13 cellular contexts compared by ENCODE assay signal in the genomic region with DNA sequence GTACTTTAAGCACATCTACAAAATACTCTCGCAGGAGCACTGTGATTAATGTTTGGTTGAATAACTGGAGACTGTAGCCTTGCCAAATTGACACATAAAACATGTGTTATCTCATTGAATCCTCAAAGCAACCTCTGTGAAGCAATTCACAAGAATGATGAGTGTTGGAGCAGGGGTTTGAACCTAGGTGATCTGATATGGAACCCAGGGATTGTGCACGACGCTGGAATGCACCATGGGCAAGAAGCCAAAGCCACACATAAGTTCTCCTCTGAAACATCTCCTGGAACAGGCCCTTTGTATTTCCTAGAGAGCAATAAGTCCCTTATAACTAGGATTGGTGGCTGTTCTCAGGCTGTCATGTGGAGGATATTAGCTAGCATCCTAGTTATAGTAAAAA.
A peak's percentile ranks its signal among the peaks of the same experiment; 100 is the strongest.
DNase-seq lines count a peak whose midpoint lies in the region; ATAC-seq, FAIRE-seq and TF ChIP-seq lines count a peak whose summit lies in the region.
"Had no signal": no experiment of that assay in that cellular context is flagged by ENCODE, and none has a peak within 500 bp of the region (broad histone marks: within the 10 kb centered on the region; RNA-seq: fewer than 3 reads in every experiment).

No MANE protein-coding gene starts in this region.

- no peak overlapping the region for H2AK5ac ChIP-seq in trophoblast cell (ENCODE audit: low read length)

- no peak overlapping the region for H3K23ac ChIP-seq in trophoblast cell (ENCODE audit: low read length)

- DNase-seq in GM03348 (ENCODE audit: low spot score) (peak; percentile 56), OCI-M1 (lab: John Stamatoyannopoulos, UW) (peak; percentile 42), endothelial cell of umbilical vein (ENCODE audit: low read depth, low spot score) (peak; percentile 34), trophoblast cell (peak; percentile 65 to 79), NCI-H1092 treated with DMSO at 0.1 percent for 48 hours (lab: John Stamatoyannopoulos, UW) (no peak), NCI-H2029 treated with DMSO at 0.1 percent for 48 hours (lab: John Stamatoyannopoulos, UW) (no peak), NCI-H1105 (lab: John Stamatoyannopoulos, UW) (no peak)
- DNase-seq: activated CD4-positive, alpha-beta memory T cell treated with anti-CD3 and anti-CD28 coated beads, Interleukin-2, amount 10 ng/mL, durations not matched to agents 7 days and 5 days; anterior cingulate cortex; NCI-H2081 treated with DMSO at 0.1 percent for 48 hours; SHP77 treated with DMSO at 0.1 percent for 48 hours had no signal

- no peak overlapping the region for H4K8ac ChIP-seq in trophoblast cell (ENCODE audit: low read depth, low read length)

- no peak for TF ChIP-seq CTCF in endothelial cell of umbilical vein (IDR thresholded peaks at IDR 0.05; ENCODE audit: extremely low read depth in 1 of 2, insufficient read depth in 1 of 2, low read depth in 1 of 2, low read length in 2 of 2)

- no peaks in the 10 kb centered on the region for H3K27me3 ChIP-seq in endothelial cell of umbilical vein (ENCODE audit: control insufficient read depth in 2 of 2, insufficient read depth in 2 of 2, low read length in 2 of 2)
- H3K27me3 ChIP-seq in trophoblast cell (ENCODE audit: insufficient read depth, low read length) = no peaks in the 10 kb centered on the region

- no peaks in the 10 kb centered on the region for H3K9me3 ChIP-seq in endothelial cell of umbilical vein (replicated peaks; ENCODE audit: control insufficient read depth, insufficient read depth, low read length)
- H3K9me3 ChIP-seq in trophoblast cell (ENCODE audit: insufficient read depth, low read depth, low read length) = no peaks in the 10 kb centered on the region

- no peak overlapping the region for H4K91ac ChIP-seq in trophoblast cell (ENCODE audit: low read depth, low read length)

- no peak overlapping the region for H2AFZ ChIP-seq in endothelial cell of umbilical vein (ENCODE audit: low read depth, low read length)
- H2AFZ ChIP-seq in trophoblast cell (ENCODE audit: insufficient read depth, low read length, poor library complexity) = no peak overlapping the region

- H3K9ac ChIP-seq in endothelial cell of umbilical vein (replicated peaks; ENCODE audit: extremely low read depth, insufficient read depth, low read length) = no peak overlapping the region
- no peak overlapping the region for H3K9ac ChIP-seq in trophoblast cell (ENCODE audit: low read length)

- peak; percentile 56 for FAIRE-seq in endothelial cell of umbilical vein (lab: Jason Lieb, UNC)
- FAIRE-seq: G401.6 had no signal

- H3K4me2 ChIP-seq in endothelial cell of umbilical vein (ENCODE audit: insufficient read depth, low read length) (no peak overlapping the region), trophoblast cell (ENCODE audit: low read length) (no peak overlapping the region)

- H4K12ac ChIP-seq in trophoblast cell (ENCODE audit: low read depth, low read length) = no peak overlapping the region

- POLR2A ChIA-PET in endothelial cell of umbilical vein (lab: Charles Lee) = no interaction called here

- H3K36me3 ChIP-seq in endothelial cell of umbilical vein (ENCODE audit: control insufficient read depth in 2 of 2, extremely low read depth in 1 of 2, insufficient read depth in 2 of 2, low read length in 2 of 2) (no peaks in the 10 kb centered on the region), trophoblast cell (ENCODE audit: control insufficient read depth in 1 of 2, insufficient read depth in 2 of 2, low read length in 2 of 2) (peaks cover 0 to 1% of the 10 kb centered on the region in 2 experiments)

- no peak for TF ChIP-seq POLR2A in endothelial cell of umbilical vein (IDR thresholded peaks at IDR 0.05; ENCODE audit: low read depth, low read length)

- CTCF ChIA-PET in endothelial cell of umbilical vein (lab: Charles Lee) = no interaction called here

- no peak overlapping the region for H3K18ac ChIP-seq in trophoblast cell (ENCODE audit: low read length)

- no peak overlapping the region for H2BK5ac ChIP-seq in trophoblast cell (ENCODE audit: low read depth, low read length, poor library complexity)

- dilution Hi-C loops in endothelial cell of umbilical vein (cut with MboI; ENCODE audit: extremely low pct_ligation_motif_present, low sequenced_read_pairs) = no loop called here

- no peak overlapping the region for H2BK12ac ChIP-seq in trophoblast cell (ENCODE audit: low read length)

- intact Hi-C loops in endothelial cell of umbilical vein (cut with micrococcal nuclease) = no loop called here

- ATAC-seq in GM19455 (IDR thresholded peaks at IDR 0.05; ENCODE audit: unreplicated experiment) = no peak

- no peak overlapping the region for H3K4ac ChIP-seq in trophoblast cell (ENCODE audit: low read depth, low read length)

- H4K20me1 ChIP-seq in endothelial cell of umbilical vein (replicated peaks; ENCODE audit: control insufficient read depth, extremely low read depth, insufficient read depth, low read length) = no peaks in the 10 kb centered on the region

- H3K79me1 ChIP-seq in trophoblast cell (ENCODE audit: low read length) = peaks cover 8% of the 10 kb centered on the region

- no peaks in the 10 kb centered on the region for H3K9me1 ChIP-seq in endothelial cell of umbilical vein (replicated peaks; ENCODE audit: control insufficient read depth, extremely low read depth, insufficient read depth, low read length)

- H3K14ac ChIP-seq in trophoblast cell (ENCODE audit: low read length) = no peak overlapping the region

- no TSS peak for BruUV-seq in endothelial cell of umbilical vein (replicated peaks; lab: Mats Ljungman, UMichigan)

- H3K4me3 ChIP-seq in endothelial cell of umbilical vein (replicated peaks in 1 of 3; ENCODE audit: insufficient read depth in 1 of 3, low read depth in 1 of 3, low read length in 3 of 3) (no peak overlapping the region), trophoblast cell (ENCODE audit: low read depth, low read length) (no peak overlapping the region)

- WGBS in trophoblast cell (ENCODE audit: extremely low coverage, insufficient coverage, insufficient read length) = no CpG with 5 or more reads among the region's 3 CpGs

- peak overlapping the region; percentile 56 for H2BK120ac ChIP-seq in trophoblast cell (ENCODE audit: insufficient read depth, low read length, poor library complexity)

- H3K4me1 ChIP-seq in endothelial cell of umbilical vein (ENCODE audit: control insufficient read depth, extremely low read depth, insufficient read depth, low read length) (peaks cover 5% of the 10 kb centered on the region), trophoblast cell (ENCODE audit: control insufficient read depth in 1 of 2, insufficient read depth in 2 of 2, low read length in 2 of 2) (peaks cover 5 to 10% of the 10 kb centered on the region in 2 experiments)

- no peaks in the 10 kb centered on the region for H3K79me2 ChIP-seq in endothelial cell of umbilical vein (ENCODE audit: control insufficient read depth, insufficient read depth, low read length)
- H3K79me2 ChIP-seq in trophoblast cell (ENCODE audit: control insufficient read depth, insufficient read depth, low read length, poor library complexity) = peaks cover 2% of the 10 kb centered on the region

- H3K27ac ChIP-seq in endothelial cell of umbilical vein (ENCODE audit: insufficient read depth, low read depth, low read length) (no peak overlapping the region), trophoblast cell (ENCODE audit: low read depth, low read length) (no peak overlapping the region)

TF ChIP-seq in endothelial cell of umbilical vein, 7 proteins besides CTCF, POLR2A, EP300 and RAD21:
- peak; percentile 74 for TF ChIP-seq GATA2 (IDR thresholded peaks at IDR 0.05; ENCODE audit: insufficient read depth, insufficient read length, low read depth, low read length)
- TF ChIP-seq, protein P1, sequence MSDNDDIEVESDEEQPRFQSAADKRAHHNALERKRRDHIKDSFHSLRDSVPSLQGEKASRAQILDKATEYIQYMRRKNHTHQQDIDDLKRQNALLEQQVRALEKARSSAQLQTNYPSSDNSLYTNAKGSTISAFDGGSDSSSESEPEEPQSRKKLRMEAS (IDR thresholded peaks at IDR 0.05; ENCODE audit: insufficient read depth, insufficient read length) = no peak
TF ChIP-seq in endothelial cell of umbilical vein: peak in this region for 1.

Comparison
In these comparisons a context has a peak if more than half of its experiments do, and no peak if none do; other contexts are left out.
1. DNase-seq: peak in GM03348 (single experiment), OCI-M1 (single experiment), endothelial cell of umbilical vein (single experiment) and trophoblast cell (2 of 2); none in NCI-H1092 treated with DMSO at 0.1 percent for 48 hours (single experiment), NCI-H2029 treated with DMSO at 0.1 percent for 48 hours (single experiment) and NCI-H1105 (single experiment).